In the genomic region with DNA sequence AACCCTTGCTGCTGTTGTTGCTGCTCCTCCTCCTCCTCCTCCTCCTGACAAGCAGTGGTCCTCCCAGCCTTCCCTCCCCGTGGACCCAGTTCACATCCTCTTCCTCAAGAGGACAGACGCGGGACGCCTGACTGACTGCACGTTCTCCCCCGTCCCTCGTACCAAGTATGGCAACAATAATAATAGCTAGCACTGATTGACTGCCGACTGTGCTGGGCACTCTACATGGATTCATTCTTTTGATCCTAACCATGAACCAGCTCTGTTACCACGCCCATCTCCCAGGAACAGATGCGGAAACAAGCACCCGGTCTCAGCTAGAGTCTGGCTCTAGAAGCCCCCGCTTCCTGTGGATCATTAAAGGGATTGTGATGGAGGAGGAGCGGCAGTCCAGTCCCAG, we compare ENCODE assay signal across 13 cellular contexts.
DNase-seq lines count a peak whose midpoint lies in the region; ATAC-seq, FAIRE-seq and TF ChIP-seq lines count a peak whose summit lies in the region.
"Had no signal": no experiment of that assay in that cellular context is flagged by ENCODE, and none has a peak within 500 bp of the region (broad histone marks: within the 10 kb centered on the region; RNA-seq: fewer than 3 reads in every experiment).

No MANE protein-coding gene starts in this region.

- H3K4me3 Mint-ChIP-seq in effector memory CD8-positive, alpha-beta T cell = no peak overlapping the region
- H3K4me3 Mint-ChIP-seq: stimulated activated naive CD8-positive, alpha-beta T cell treated with anti-CD3 and anti-CD28 coated beads, Interleukin-15, amount 100 ng/mL, for 72 hours; T-cell had no signal

- FAIRE-seq in pancreas (lab: Jason Lieb, UNC) = no peak

- H3K4me1 ChIP-seq in muscle layer of colon (ENCODE audit: insufficient read depth, low read length) (peaks cover 48% of the 10 kb centered on the region), pancreas (no peaks in the 10 kb centered on the region)
- H3K4me1 ChIP-seq: lower lobe of right lung had no signal

- H3K36me3 ChIP-seq in muscle layer of colon (ENCODE audit: insufficient read depth, low read length) = peaks cover 5% of the 10 kb centered on the region
- no peaks in the 10 kb centered on the region for H3K36me3 ChIP-seq in pancreas
- H3K36me3 ChIP-seq: lower lobe of right lung had no signal

- no peaks in the 10 kb centered on the region for H3K9me3 Mint-ChIP-seq in effector memory CD8-positive, alpha-beta T cell

- H3K9me3 ChIP-seq in muscle layer of colon (ENCODE audit: low read length) = no peaks in the 10 kb centered on the region
- no peaks in the 10 kb centered on the region for H3K9me3 ChIP-seq in pancreas
- H3K9me3 ChIP-seq: lower lobe of right lung had no signal

- H3K27ac Mint-ChIP-seq in effector memory CD8-positive, alpha-beta T cell = peak overlapping the region; percentile 60 to 88
- H3K27ac Mint-ChIP-seq: T-cell had no signal

- DNase-seq in NCI-H2227 treated with DMSO at 0.1 percent for 48 hours (lab: John Stamatoyannopoulos, UW) (peak; percentile 11), superior temporal gyrus (ENCODE audit: extremely low spot score) (peak; percentile 44), NCI-H82 treated with DMSO at 0.1 percent for 48 hours (lab: John Stamatoyannopoulos, UW; ENCODE audit: unreplicated experiment) (no peak), pancreas (no peak)
- no peak for DNase-seq in effector memory CD8-positive, alpha-beta T cell
- DNase-seq in NK-92 treated with Interleukin-12 subunit alpha and Interleukin-12 subunit beta, amount 100 ng/mL, for 24 hours (lab: John Stamatoyannopoulos, UW) = no peak
- DNase-seq: activated CD4-positive, CD25-positive, alpha-beta regulatory T cell treated with anti-CD3 and anti-CD28 coated beads, Interleukin-2, amount 50 U/mL, for 72 hours; lower lobe of right lung; stimulated activated CD4-positive, alpha-beta T cell treated with anti-CD3 and anti-CD28 coated beads, Interleukin-4, amount 100 ng/mL, for 4 hours; stimulated activated naive CD8-positive, alpha-beta T cell treated with anti-CD3 and anti-CD28 coated beads, Interleukin-15, amount 100 ng/mL, for 72 hours; T-cell had no signal

- no peak for TF ChIP-seq CTCF in pancreas (IDR thresholded peaks at IDR 0.05)

- H3K27me3 Mint-ChIP-seq in effector memory CD8-positive, alpha-beta T cell = no peaks in the 10 kb centered on the region

- no peak for ATAC-seq in effector memory CD8-positive, alpha-beta T cell (replicated peaks)
- ATAC-seq in pancreas (no peak), HG02970 (IDR thresholded peaks at IDR 0.05; ENCODE audit: low FRiP score, unreplicated experiment) (no peak)
- ATAC-seq: stimulated activated naive CD8-positive, alpha-beta T cell treated with anti-CD3 and anti-CD28 coated beads, Interleukin-15, amount 100 ng/mL, for 72 hours; T-cell had no signal

- H3K27me3 ChIP-seq in muscle layer of colon (ENCODE audit: control insufficient read depth in 1 of 2, insufficient read depth in 2 of 2, low read length in 2 of 2) (no peaks in the 10 kb centered on the region), pancreas (no peaks in the 10 kb centered on the region)

- WGBS in pancreas, 2 donors = 57 to 65% methylated on average over 13 of the region's 13 CpGs

- peaks cover 4% of the 10 kb centered on the region for H3K36me3 Mint-ChIP-seq in effector memory CD8-positive, alpha-beta T cell (ENCODE audit: insufficient read depth)

- peak overlapping the region; percentile 96 for H3K27ac ChIP-seq in muscle layer of colon (ENCODE audit: low read depth, low read length)
- no peak overlapping the region for H3K27ac ChIP-seq in pancreas
- H3K27ac ChIP-seq: lower lobe of right lung had no signal

- peak overlapping the region; percentile 40 to 63 for H3K4me3 ChIP-seq in muscle layer of colon (ENCODE audit: low read depth in 1 of 2, low read length in 2 of 2)
- H3K4me3 ChIP-seq in pancreas = no peak overlapping the region
- H3K4me3 ChIP-seq: lower lobe of right lung had no signal

- peaks cover 27 to 33% of the 10 kb centered on the region in 2 donors for H3K4me1 Mint-ChIP-seq in effector memory CD8-positive, alpha-beta T cell (ENCODE audit: low read depth in 2 of 2)
- H3K4me1 Mint-ChIP-seq: stimulated activated naive CD8-positive, alpha-beta T cell treated with anti-CD3 and anti-CD28 coated beads, Interleukin-15, amount 100 ng/mL, for 72 hours had no signal

- intact Hi-C loops in pancreas (cut with DNase I) = no loop called here

- peak overlapping the region; percentile 93 for H3K9ac ChIP-seq in muscle layer of colon (ENCODE audit: low read length)

Comparison
In these comparisons a context has a peak if more than half of its experiments do, and no peak if none do; other contexts are left out.
1. DNase-seq: peak in NCI-H2227 treated with DMSO at 0.1 percent for 48 hours (single experiment) and superior temporal gyrus (single experiment); none in effector memory CD8-positive, alpha-beta T cell (0 of 3), NK-92 treated with Interleukin-12 subunit alpha and Interleukin-12 subunit beta, amount 100 ng/mL, for 24 hours (single experiment), NCI-H82 treated with DMSO at 0.1 percent for 48 hours (single experiment) and pancreas (0 of 6).
2. H3K4me3 ChIP-seq: peak in muscle layer of colon (2 of 2); none in pancreas (0 of 4).